1 cellular context compared by ENCODE assay signal in genomic region chr6:27761391-27761790, GRCh38.
TF ChIP-seq lines count a peak whose summit lies in the region.

No MANE protein-coding gene starts in this region.

TF ChIP-seq in GM12878, 131 proteins besides CTCF, POLR2A, EP300 and RAD21 (continued from another document and continues in another):
- TF ChIP-seq, protein P1, sequence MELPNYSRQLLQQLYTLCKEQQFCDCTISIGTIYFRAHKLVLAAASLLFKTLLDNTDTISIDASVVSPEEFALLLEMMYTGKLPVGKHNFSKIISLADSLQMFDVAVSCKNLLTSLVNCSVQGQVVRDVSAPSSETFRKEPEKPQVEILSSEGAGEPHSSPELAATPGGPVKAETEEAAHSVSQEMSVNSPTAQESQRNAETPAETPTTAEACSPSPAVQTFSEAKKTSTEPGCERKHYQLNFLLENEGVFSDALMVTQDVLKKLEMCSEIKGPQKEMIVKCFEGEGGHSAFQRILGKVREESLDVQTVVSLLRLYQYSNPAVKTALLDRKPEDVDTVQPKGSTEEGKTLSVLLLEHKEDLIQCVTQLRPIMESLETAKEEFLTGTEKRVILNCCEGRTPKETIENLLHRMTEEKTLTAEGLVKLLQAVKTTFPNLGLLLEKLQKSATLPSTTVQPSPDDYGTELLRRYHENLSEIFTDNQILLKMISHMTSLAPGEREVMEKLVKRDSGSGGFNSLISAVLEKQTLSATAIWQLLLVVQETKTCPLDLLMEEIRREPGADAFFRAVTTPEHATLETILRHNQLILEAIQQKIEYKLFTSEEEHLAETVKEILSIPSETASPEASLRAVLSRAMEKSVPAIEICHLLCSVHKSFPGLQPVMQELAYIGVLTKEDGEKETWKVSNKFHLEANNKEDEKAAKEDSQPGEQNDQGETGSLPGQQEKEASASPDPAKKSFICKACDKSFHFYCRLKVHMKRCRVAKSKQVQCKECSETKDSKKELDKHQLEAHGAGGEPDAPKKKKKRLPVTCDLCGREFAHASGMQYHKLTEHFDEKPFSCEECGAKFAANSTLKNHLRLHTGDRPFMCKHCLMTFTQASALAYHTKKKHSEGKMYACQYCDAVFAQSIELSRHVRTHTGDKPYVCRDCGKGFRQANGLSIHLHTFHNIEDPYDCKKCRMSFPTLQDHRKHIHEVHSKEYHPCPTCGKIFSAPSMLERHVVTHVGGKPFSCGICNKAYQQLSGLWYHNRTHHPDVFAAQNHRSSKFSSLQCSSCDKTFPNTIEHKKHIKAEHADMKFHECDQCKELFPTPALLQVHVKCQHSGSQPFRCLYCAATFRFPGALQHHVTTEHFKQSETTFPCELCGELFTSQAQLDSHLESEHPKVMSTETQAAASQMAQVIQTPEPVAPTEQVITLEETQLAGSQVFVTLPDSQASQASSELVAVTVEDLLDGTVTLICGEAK (IDR thresholded peaks at IDR 0.05; ENCODE audit: borderline replicate concordance): no peak
- 0 out of 2 replicates have a peak, but pooled peaks have one; percentile 29 for TF ChIP-seq NR2F1 (conservative IDR thresholded peaks at IDR 0.05)
- 0 out of 2 replicates have a peak, but pooled peaks have one; percentile 9 for TF ChIP-seq JUNB (IDR thresholded peaks at IDR 0.05)
- TF ChIP-seq NBN (IDR thresholded peaks at IDR 0.05): peak; percentile 57; the same call in 1 of the 2 replicates
- no peak for TF ChIP-seq PRDM15 (CRISPR knock-in tag; IDR thresholded peaks at IDR 0.05)
- no peak for TF ChIP-seq MEF2B (IDR thresholded peaks at IDR 0.05; ENCODE audit: partially characterized antibody, poor library complexity, severe bottlenecking)
- no peak for TF ChIP-seq SUPT20H (IDR thresholded peaks at IDR 0.05; ENCODE audit: borderline replicate concordance, control insufficient read depth, low read depth, low read length)
- TF ChIP-seq TARDBP (IDR thresholded peaks at IDR 0.05; ENCODE audit: borderline replicate concordance): no peak
- no peak for TF ChIP-seq EZH2 (IDR thresholded peaks at IDR 0.05; ENCODE audit: borderline replicate concordance, control insufficient read depth, low read depth, low read length)
- no peak for TF ChIP-seq PAX8 (IDR thresholded peaks at IDR 0.05)
- no peak for TF ChIP-seq TBL1XR1 (IDR thresholded peaks at IDR 0.05; ENCODE audit: low read depth, low read length)
- TF ChIP-seq ZSCAN29 (IDR thresholded peaks at IDR 0.05): no peak
- TF ChIP-seq KDM1A (IDR thresholded peaks at IDR 0.05; ENCODE audit: borderline replicate concordance): no peak
- no peak for TF ChIP-seq RB1 (IDR thresholded peaks at IDR 0.05; ENCODE audit: borderline replicate concordance)
- TF ChIP-seq ZBED1 (IDR thresholded peaks at IDR 0.05; ENCODE audit: borderline replicate concordance): 0 out of 2 replicates have a peak, but pooled peaks have one; percentile 29
- TF ChIP-seq TCF3 (IDR thresholded peaks at IDR 0.05; ENCODE audit: borderline replicate concordance, insufficient read depth, low read depth, low read length): no peak
- TF ChIP-seq KAT2A (conservative IDR thresholded peaks at IDR 0.05; ENCODE audit: control insufficient read depth, low read depth, low read length): no peak
- TF ChIP-seq, protein P2, sequence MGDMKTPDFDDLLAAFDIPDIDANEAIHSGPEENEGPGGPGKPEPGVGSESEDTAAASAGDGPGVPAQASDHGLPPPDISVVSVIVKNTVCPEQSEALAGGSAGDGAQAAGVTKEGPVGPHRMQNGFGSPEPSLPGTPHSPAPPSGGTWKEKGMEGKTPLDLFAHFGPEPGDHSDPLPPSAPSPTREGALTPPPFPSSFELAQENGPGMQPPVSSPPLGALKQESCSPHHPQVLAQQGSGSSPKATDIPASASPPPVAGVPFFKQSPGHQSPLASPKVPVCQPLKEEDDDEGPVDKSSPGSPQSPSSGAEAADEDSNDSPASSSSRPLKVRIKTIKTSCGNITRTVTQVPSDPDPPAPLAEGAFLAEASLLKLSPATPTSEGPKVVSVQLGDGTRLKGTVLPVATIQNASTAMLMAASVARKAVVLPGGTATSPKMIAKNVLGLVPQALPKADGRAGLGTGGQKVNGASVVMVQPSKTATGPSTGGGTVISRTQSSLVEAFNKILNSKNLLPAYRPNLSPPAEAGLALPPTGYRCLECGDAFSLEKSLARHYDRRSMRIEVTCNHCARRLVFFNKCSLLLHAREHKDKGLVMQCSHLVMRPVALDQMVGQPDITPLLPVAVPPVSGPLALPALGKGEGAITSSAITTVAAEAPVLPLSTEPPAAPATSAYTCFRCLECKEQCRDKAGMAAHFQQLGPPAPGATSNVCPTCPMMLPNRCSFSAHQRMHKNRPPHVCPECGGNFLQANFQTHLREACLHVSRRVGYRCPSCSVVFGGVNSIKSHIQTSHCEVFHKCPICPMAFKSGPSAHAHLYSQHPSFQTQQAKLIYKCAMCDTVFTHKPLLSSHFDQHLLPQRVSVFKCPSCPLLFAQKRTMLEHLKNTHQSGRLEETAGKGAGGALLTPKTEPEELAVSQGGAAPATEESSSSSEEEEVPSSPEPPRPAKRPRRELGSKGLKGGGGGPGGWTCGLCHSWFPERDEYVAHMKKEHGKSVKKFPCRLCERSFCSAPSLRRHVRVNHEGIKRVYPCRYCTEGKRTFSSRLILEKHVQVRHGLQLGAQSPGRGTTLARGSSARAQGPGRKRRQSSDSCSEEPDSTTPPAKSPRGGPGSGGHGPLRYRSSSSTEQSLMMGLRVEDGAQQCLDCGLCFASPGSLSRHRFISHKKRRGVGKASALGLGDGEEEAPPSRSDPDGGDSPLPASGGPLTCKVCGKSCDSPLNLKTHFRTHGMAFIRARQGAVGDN (IDR thresholded peaks at IDR 0.05): 0 out of 2 replicates have a peak, but pooled peaks have one; percentile 17
- TF ChIP-seq MTA3 (IDR thresholded peaks at IDR 0.05; ENCODE audit: borderline replicate concordance, low read length): no peak
- no peak for TF ChIP-seq FOS (IDR thresholded peaks at IDR 0.05; ENCODE audit: borderline replicate concordance, extremely low read depth, insufficient read length)
- TF ChIP-seq ESRRA (IDR thresholded peaks at IDR 0.05; ENCODE audit: low read length): no peak
- no peak for TF ChIP-seq MYC (IDR thresholded peaks at IDR 0.05; ENCODE audit: insufficient read depth, insufficient read length, insufficient replicate concordance, low read length, severe bottlenecking)
- TF ChIP-seq HCFC1 (IDR thresholded peaks at IDR 0.05; ENCODE audit: low read length): no peak
- no peak for TF ChIP-seq ELK1 (IDR thresholded peaks at IDR 0.05; ENCODE audit: low read depth, low read length)
- TF ChIP-seq BCL3 (IDR thresholded peaks at IDR 0.05; ENCODE audit: borderline replicate concordance, insufficient read depth, low read depth, low read length, poor library complexity, severe bottlenecking): no peak
- TF ChIP-seq SPI1 (IDR thresholded peaks at IDR 0.05; ENCODE audit: borderline replicate concordance, insufficient read depth, low read depth, low read length): no peak
- TF ChIP-seq, protein P3, sequence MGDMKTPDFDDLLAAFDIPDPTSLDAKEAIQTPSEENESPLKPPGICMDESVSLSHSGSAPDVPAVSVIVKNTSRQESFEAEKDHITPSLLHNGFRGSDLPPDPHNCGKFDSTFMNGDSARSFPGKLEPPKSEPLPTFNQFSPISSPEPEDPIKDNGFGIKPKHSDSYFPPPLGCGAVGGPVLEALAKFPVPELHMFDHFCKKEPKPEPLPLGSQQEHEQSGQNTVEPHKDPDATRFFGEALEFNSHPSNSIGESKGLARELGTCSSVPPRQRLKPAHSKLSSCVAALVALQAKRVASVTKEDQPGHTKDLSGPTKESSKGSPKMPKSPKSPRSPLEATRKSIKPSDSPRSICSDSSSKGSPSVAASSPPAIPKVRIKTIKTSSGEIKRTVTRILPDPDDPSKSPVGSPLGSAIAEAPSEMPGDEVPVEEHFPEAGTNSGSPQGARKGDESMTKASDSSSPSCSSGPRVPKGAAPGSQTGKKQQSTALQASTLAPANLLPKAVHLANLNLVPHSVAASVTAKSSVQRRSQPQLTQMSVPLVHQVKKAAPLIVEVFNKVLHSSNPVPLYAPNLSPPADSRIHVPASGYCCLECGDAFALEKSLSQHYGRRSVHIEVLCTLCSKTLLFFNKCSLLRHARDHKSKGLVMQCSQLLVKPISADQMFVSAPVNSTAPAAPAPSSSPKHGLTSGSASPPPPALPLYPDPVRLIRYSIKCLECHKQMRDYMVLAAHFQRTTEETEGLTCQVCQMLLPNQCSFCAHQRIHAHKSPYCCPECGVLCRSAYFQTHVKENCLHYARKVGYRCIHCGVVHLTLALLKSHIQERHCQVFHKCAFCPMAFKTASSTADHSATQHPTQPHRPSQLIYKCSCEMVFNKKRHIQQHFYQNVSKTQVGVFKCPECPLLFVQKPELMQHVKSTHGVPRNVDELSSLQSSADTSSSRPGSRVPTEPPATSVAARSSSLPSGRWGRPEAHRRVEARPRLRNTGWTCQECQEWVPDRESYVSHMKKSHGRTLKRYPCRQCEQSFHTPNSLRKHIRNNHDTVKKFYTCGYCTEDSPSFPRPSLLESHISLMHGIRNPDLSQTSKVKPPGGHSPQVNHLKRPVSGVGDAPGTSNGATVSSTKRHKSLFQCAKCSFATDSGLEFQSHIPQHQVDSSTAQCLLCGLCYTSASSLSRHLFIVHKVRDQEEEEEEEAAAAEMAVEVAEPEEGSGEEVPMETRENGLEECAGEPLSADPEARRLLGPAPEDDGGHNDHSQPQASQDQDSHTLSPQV (IDR thresholded peaks at IDR 0.05): no peak
- TF ChIP-seq CHD2 (IDR thresholded peaks at IDR 0.05; ENCODE audit: borderline replicate concordance, low read depth, low read length): no peak
- TF ChIP-seq ZNF274 (IDR thresholded peaks at IDR 0.05; ENCODE audit: insufficient read depth, insufficient read length): no peak
- no peak for TF ChIP-seq NR2C1 (IDR thresholded peaks at IDR 0.05)
- TF ChIP-seq FOXM1 (IDR thresholded peaks at IDR 0.05; ENCODE audit: low read depth, low read length): no peak
- no peak for TF ChIP-seq POLR2AphosphoS2 (IDR thresholded peaks at IDR 0.05; ENCODE audit: low read depth, low read length)
- TF ChIP-seq, protein P4, sequence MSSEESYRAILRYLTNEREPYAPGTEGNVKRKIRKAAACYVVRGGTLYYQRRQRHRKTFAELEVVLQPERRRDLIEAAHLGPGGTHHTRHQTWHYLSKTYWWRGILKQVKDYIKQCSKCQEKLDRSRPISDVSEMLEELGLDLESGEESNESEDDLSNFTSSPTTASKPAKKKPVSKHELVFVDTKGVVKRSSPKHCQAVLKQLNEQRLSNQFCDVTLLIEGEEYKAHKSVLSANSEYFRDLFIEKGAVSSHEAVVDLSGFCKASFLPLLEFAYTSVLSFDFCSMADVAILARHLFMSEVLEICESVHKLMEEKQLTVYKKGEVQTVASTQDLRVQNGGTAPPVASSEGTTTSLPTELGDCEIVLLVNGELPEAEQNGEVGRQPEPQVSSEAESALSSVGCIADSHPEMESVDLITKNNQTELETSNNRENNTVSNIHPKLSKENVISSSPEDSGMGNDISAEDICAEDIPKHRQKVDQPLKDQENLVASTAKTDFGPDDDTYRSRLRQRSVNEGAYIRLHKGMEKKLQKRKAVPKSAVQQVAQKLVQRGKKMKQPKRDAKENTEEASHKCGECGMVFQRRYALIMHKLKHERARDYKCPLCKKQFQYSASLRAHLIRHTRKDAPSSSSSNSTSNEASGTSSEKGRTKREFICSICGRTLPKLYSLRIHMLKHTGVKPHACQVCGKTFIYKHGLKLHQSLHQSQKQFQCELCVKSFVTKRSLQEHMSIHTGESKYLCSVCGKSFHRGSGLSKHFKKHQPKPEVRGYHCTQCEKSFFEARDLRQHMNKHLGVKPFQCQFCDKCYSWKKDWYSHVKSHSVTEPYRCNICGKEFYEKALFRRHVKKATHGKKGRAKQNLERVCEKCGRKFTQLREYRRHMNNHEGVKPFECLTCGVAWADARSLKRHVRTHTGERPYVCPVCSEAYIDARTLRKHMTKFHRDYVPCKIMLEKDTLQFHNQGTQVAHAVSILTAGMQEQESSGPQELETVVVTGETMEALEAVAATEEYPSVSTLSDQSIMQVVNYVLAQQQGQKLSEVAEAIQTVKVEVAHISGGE (CRISPR knock-in tag; IDR thresholded peaks at IDR 0.05): no peak
- TF ChIP-seq YY1 (IDR thresholded peaks at IDR 0.05; ENCODE audit: low read depth, low read length): 0 out of 2 replicates have a peak, but pooled peaks have one; percentile 34
